In genomic region chr9:120901704-120902103, GRCh38 we compare ENCODE assay signal across 18 cellular contexts. TPM values are rescaled to one million over a fixed set of nuclear protein-coding genes. Genes with fewer than 3 reads are reported as not detected.
DNase-seq lines count a peak whose midpoint lies in the region; ATAC-seq and TF ChIP-seq lines count a peak whose summit lies in the region.
"Had no signal": no experiment of that assay in that cellular context is flagged by ENCODE, and none has a peak within 500 bp of the region (broad histone marks: within the 10 kb centered on the region; RNA-seq: fewer than 3 reads in every experiment).

No MANE protein-coding gene starts in this region.

- no peaks in the 10 kb centered on the region for H3K27me3 ChIP-seq in vagina
- H3K27me3 ChIP-seq: cardiac muscle cell, gastroesophageal sphincter, SJCRH30, transverse colon had no signal

- H3K27ac ChIP-seq in vagina = no peak overlapping the region
- H3K27ac ChIP-seq: cardiac muscle cell, gastroesophageal sphincter, SJCRH30, transverse colon, VCaP had no signal

- peaks cover 89% of the 10 kb centered on the region for H3K4me1 Mint-ChIP-seq in activated CD4-positive, alpha-beta T cell treated with anti-CD3 and anti-CD28 coated beads for 36 hours
- H3K4me1 Mint-ChIP-seq in activated B cell treated with CpG ODN at 0.5 μM for 24 hours (peaks cover 63% of the 10 kb centered on the region), progenitor cell of endocrine pancreas (ENCODE audit: low read depth) (no peaks in the 10 kb centered on the region)

- no peak for ATAC-seq in activated CD4-positive, alpha-beta T cell treated with anti-CD3 and anti-CD28 coated beads for 36 hours
- ATAC-seq in GM18505 (IDR thresholded peaks at IDR 0.05; ENCODE audit: unreplicated experiment) (no peak), activated B cell treated with CpG ODN at 0.5 μM for 24 hours (ENCODE audit: low read depth) (no peak)
- ATAC-seq: gastroesophageal sphincter had no signal

- H3K4me1 ChIP-seq in vagina = peaks cover 7% of the 10 kb centered on the region

- H3K27me3 Mint-ChIP-seq in activated CD4-positive, alpha-beta T cell treated with anti-CD3 and anti-CD28 coated beads for 36 hours = no peaks in the 10 kb centered on the region
- no peaks in the 10 kb centered on the region for H3K27me3 Mint-ChIP-seq in activated B cell treated with CpG ODN at 0.5 μM for 24 hours
- no peaks in the 10 kb centered on the region for H3K27me3 Mint-ChIP-seq in progenitor cell of endocrine pancreas

- peak; percentile 51 for DNase-seq in activated CD4-positive, alpha-beta T cell treated with anti-CD3 and anti-CD28 coated beads for 36 hours
- DNase-seq in activated CD4-positive, alpha-beta T cell treated with anti-CD3 and anti-CD28 coated beads, Interleukin-2, amount 50 U/mL, for 48 hours = no peak
- no peak for DNase-seq in activated B cell treated with CpG ODN at 0.5 μM for 24 hours
- no peak for DNase-seq in progenitor cell of endocrine pancreas (ENCODE audit: low spot score, unreplicated experiment)
- no peak for DNase-seq in vagina (ENCODE audit: extremely low spot score in 2 of 2)
- DNase-seq in H4 (ENCODE audit: low spot score) = no peak
- DNase-seq in Kasumi-1 (lab: John Stamatoyannopoulos, UW) = no peak
- DNase-seq: activated effector memory CD4-positive, alpha-beta T cell treated with Interleukin-2 at 50 U/mL for 16 hours; DND-41; mesenchymal stem cell; NCI-H1105 treated with DMSO at 0.1 percent for 48 hours; NK-92 treated with Interleukin-12 subunit alpha and Interleukin-12 subunit beta, amount 100 ng/mL, for 24 hours; SJCRH30; transverse colon had no signal

- intact Hi-C loops in activated CD4-positive, alpha-beta T cell treated with anti-CD3 and anti-CD28 coated beads for 36 hours (cut with DNase I, micrococcal nuclease) = no loop called here
- intact Hi-C loops in activated B cell treated with CpG ODN at 0.5 μM for 24 hours (cut with micrococcal nuclease) = no loop called here
- intact Hi-C loops in vagina (cut with DNase I) = no loop called here

- peaks cover 73% of the 10 kb centered on the region for H3K36me3 Mint-ChIP-seq in activated CD4-positive, alpha-beta T cell treated with anti-CD3 and anti-CD28 coated beads for 36 hours (ENCODE audit: low read depth)
- H3K36me3 Mint-ChIP-seq in activated B cell treated with CpG ODN at 0.5 μM for 24 hours (ENCODE audit: low read depth) (peaks cover 61% of the 10 kb centered on the region), progenitor cell of endocrine pancreas (ENCODE audit: insufficient read depth) (no peaks in the 10 kb centered on the region)

- no peak overlapping the region for H3K4me3 Mint-ChIP-seq in activated CD4-positive, alpha-beta T cell treated with anti-CD3 and anti-CD28 coated beads for 36 hours
- no peak overlapping the region for H3K4me3 Mint-ChIP-seq in activated B cell treated with CpG ODN at 0.5 μM for 24 hours
- no peak overlapping the region for H3K4me3 Mint-ChIP-seq in progenitor cell of endocrine pancreas (ENCODE audit: low read depth)

- CTCF ChIA-PET in activated CD4-positive, alpha-beta T cell treated with anti-CD3 and anti-CD28 coated beads for 36 hours (lab: Charles Lee) = interaction anchor here (0.6 to 1.7 kb wide), 3 partner anchors 22 to 221 kb away, joined by 3 read pairs; no protein-coding TSS in a partner anchor
- CTCF ChIA-PET in activated B cell treated with CpG ODN at 0.5 μM for 24 hours (lab: Charles Lee) = interaction anchor here (0.9 to 2.6 kb wide), 3 partner anchors 10 to 33 kb away, joined by 3 to 8 read pairs (median 3); no protein-coding TSS in a partner anchor

- H3K27ac Mint-ChIP-seq in activated CD4-positive, alpha-beta T cell treated with anti-CD3 and anti-CD28 coated beads for 36 hours = peak overlapping the region; percentile 83
- H3K27ac Mint-ChIP-seq in activated B cell treated with CpG ODN at 0.5 μM for 24 hours (peak overlapping the region; percentile 46), progenitor cell of endocrine pancreas (peak overlapping the region; percentile 69)

- TF ChIP-seq POLR2A in GM18505 (IDR thresholded peaks at IDR 0.05; ENCODE audit: borderline replicate concordance, extremely low read depth, insufficient read depth, insufficient read length) (peak; percentile 61), vagina (IDR thresholded peaks at IDR 0.05) (no peak)

- no peaks in the 10 kb centered on the region for H3K9me3 ChIP-seq in vagina
- H3K9me3 ChIP-seq: gastroesophageal sphincter, SJCRH30, transverse colon had no signal

- H3K36me3 ChIP-seq in vagina = no peaks in the 10 kb centered on the region
- H3K36me3 ChIP-seq: cardiac muscle cell, SJCRH30, transverse colon had no signal

- no peak for TF ChIP-seq CTCF in activated B cell treated with CpG ODN at 0.5 μM for 24 hours (IDR thresholded peaks at IDR 0.05)
- no peak for TF ChIP-seq CTCF in progenitor cell of endocrine pancreas (IDR thresholded peaks at IDR 0.05; ENCODE audit: unreplicated experiment)
- TF ChIP-seq CTCF in vagina (IDR thresholded peaks at IDR 0.05) = no peak

- POLR2A ChIA-PET in activated CD4-positive, alpha-beta T cell treated with anti-CD3 and anti-CD28 coated beads for 36 hours (lab: Charles Lee) = interaction anchor here (0.8 to 1.5 kb wide), 2 partner anchors 15 to 24 kb away, joined by 4 to 5 read pairs; no protein-coding TSS in a partner anchor
- POLR2A ChIA-PET in activated B cell treated with CpG ODN at 0.5 μM for 24 hours (lab: Charles Lee) = interaction anchor here (0.7 to 8.3 kb wide), 6 partner anchors 12 to 337 kb away, joined by 4 to 61 read pairs (median 9); no protein-coding TSS in a partner anchor

- no peak overlapping the region for H3K4me3 ChIP-seq in vagina
- H3K4me3 ChIP-seq: cardiac muscle cell, gastroesophageal sphincter, SJCRH30, transverse colon had no signal

- no peaks in the 10 kb centered on the region for H3K9me3 Mint-ChIP-seq in activated CD4-positive, alpha-beta T cell treated with anti-CD3 and anti-CD28 coated beads for 36 hours (ENCODE audit: low read depth)
- no peaks in the 10 kb centered on the region for H3K9me3 Mint-ChIP-seq in activated B cell treated with CpG ODN at 0.5 μM for 24 hours
- H3K9me3 Mint-ChIP-seq in progenitor cell of endocrine pancreas (ENCODE audit: low read depth) = no peaks in the 10 kb centered on the region

RNA-seq across cellular contexts. Expression of gene PHF19, which starts 24.7 kb away (rescaled TPM):
- 100 to 1,000 TPM; 168 to 169 TPM for total RNA-seq in activated CD4-positive, alpha-beta T cell treated with anti-CD3 and anti-CD28 coated beads for 36 hours
- total RNA-seq in activated B cell treated with CpG ODN at 0.5 μM for 24 hours = 50.2 and 55.3 TPM in 2 replicates
- 27.2 and 28.4 TPM in 2 replicates for total RNA-seq in progenitor cell of endocrine pancreas
- total RNA-seq in vagina = 44.9 TPM
- total RNA-seq in H4 (2014; rRNA removed; shearing (Covaris generic)) = 52.7 and 66.6 TPM in 2 replicates

RNA-seq across cellular contexts. Expression of gene TRAF1, which starts 24.9 kb away (rescaled TPM):
- 100 to 1,000 TPM; 103 to 113 TPM for total RNA-seq in activated CD4-positive, alpha-beta T cell treated with anti-CD3 and anti-CD28 coated beads for 36 hours
- total RNA-seq in activated B cell treated with CpG ODN at 0.5 μM for 24 hours = 115 and 130 TPM in 2 replicates
- 6.7 TPM in 2 replicates for total RNA-seq in progenitor cell of endocrine pancreas
- 6.9 TPM for total RNA-seq in vagina
- 0.21 TPM in 2 replicates for total RNA-seq in H4 (2014; rRNA removed; shearing (Covaris generic))

RNA-seq across cellular contexts. Expression of gene PSMD5, which starts 59.0 kb away (rescaled TPM):
- 10 to 100 TPM; 53.5 to 58.3 TPM for total RNA-seq in activated CD4-positive, alpha-beta T cell treated with anti-CD3 and anti-CD28 coated beads for 36 hours
- total RNA-seq in activated B cell treated with CpG ODN at 0.5 μM for 24 hours (34.8 and 38.9 TPM in 2 replicates), progenitor cell of endocrine pancreas (47.9 and 50.1 TPM in 2 replicates), vagina (27.5 TPM)
- 26.0 and 31.9 TPM in 2 replicates for total RNA-seq in H4 (2014; rRNA removed; shearing (Covaris generic))

Comparison
In these comparisons a context has a peak if more than half of its experiments do, and no peak if none do; other contexts are left out.
1. RNA of gene TRAF1, which starts 24.9 kb away (total RNA-seq): 115 to 130 TPM in activated B cell treated with CpG ODN at 0.5 μM for 24 hours and 103 to 113 TPM in activated CD4-positive, alpha-beta T cell treated with anti-CD3 and anti-CD28 coated beads for 36 hours; 6.9 TPM in vagina (single experiment), 6.7 TPM in progenitor cell of endocrine pancreas and 0.21 TPM in H4; every median in the first group is over 10 times any median in the second.
2. Peak in every context shown above with its lines, with median percentiles within 50 percentile points of each other: H3K27ac Mint-ChIP-seq.